ENCODE assay signal across 21 cellular contexts in the genomic region with DNA sequence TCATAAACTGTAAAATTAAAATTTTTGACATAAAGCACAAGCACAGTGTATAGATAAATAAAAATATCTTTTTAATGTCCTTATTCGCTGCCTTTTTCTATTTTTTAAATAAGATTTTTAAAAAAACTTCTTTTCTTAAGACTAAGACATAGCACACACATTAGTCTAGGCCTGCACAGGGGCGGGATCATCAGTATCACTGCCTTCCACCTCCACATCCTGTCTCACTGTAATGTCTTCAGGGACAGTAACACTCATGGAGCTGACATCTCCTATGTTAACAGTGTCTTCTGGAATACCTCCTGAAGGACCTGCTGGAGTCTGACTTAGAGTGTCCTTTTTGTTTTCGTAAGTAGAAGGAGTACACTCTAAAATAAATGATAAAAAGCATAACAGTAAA.
"Had no signal": no experiment of that assay in that cellular context is flagged by ENCODE, and none has a peak within 500 bp of the region (broad histone marks: within the 10 kb centered on the region; RNA-seq: fewer than 3 reads in every experiment).

No MANE protein-coding gene starts in this region.

- H3K36me3 ChIP-seq: ovary had no signal

- ATAC-seq: gastroesophageal sphincter; left lung; lower lobe of right lung; natural killer cell treated with Interleukin-12 subunit alpha and Interleukin-12 subunit beta and Interleukin-15 and Interleukin-18, amount 100 ng/mL, for 72 hours; right cardiac atrium; stimulated activated effector memory CD8-positive, alpha-beta T cell treated with anti-CD3 and anti-CD28 coated beads, Interleukin-12 subunit alpha, Interleukin-12 subunit beta, amount 100 ng/mL, for 72 hours; upper lobe of right lung had no signal

- H3K4me3 ChIP-seq: coronary artery, dorsolateral prefrontal cortex, esophagus muscularis mucosa, gastroesophageal sphincter, left lung, lower lobe of right lung, neural progenitor cell, ovary, tibial artery, upper lobe of right lung had no signal

- H3K9me3 ChIP-seq: esophagus muscularis mucosa, gastroesophageal sphincter, left lung, lower lobe of right lung, ovary, tibial artery, upper lobe of right lung had no signal

- H2AFZ ChIP-seq: neural progenitor cell had no signal

- H3K9ac ChIP-seq: neural progenitor cell had no signal

- H3K4me1 ChIP-seq: neural progenitor cell had no signal

- H3K27me3 ChIP-seq: dorsolateral prefrontal cortex, esophagus muscularis mucosa, gastroesophageal sphincter, left lung, neural progenitor cell, ovary, tibial artery, upper lobe of right lung had no signal

- H3K27ac ChIP-seq: coronary artery, esophagus muscularis mucosa, left lung, lower lobe of right lung, neural progenitor cell, ovary, tibial artery, upper lobe of right lung had no signal

- H3K4me2 ChIP-seq: neural progenitor cell had no signal

- DNase-seq: dorsolateral prefrontal cortex; effector CD8-positive, alpha-beta T cell; glutamatergic neuron; islet precursor cell; left lung; lower lobe of right lung; mesenchymal stem cell; midbrain; nucleus accumbens; ovary; right cardiac atrium; stimulated activated CD4-positive, alpha-beta T cell treated with anti-CD3 and anti-CD28 coated beads, Interleukin-4, amount 100 ng/mL, for 1 hour; stimulated activated CD8-positive, alpha-beta memory T cell treated with anti-CD3 and anti-CD28 coated beads, Interleukin-4, amount 100 ng/mL, for 48 hours; tibial artery; upper lobe of right lung had no signal
